1 cellular context compared by ENCODE assay signal in the genomic region with DNA sequence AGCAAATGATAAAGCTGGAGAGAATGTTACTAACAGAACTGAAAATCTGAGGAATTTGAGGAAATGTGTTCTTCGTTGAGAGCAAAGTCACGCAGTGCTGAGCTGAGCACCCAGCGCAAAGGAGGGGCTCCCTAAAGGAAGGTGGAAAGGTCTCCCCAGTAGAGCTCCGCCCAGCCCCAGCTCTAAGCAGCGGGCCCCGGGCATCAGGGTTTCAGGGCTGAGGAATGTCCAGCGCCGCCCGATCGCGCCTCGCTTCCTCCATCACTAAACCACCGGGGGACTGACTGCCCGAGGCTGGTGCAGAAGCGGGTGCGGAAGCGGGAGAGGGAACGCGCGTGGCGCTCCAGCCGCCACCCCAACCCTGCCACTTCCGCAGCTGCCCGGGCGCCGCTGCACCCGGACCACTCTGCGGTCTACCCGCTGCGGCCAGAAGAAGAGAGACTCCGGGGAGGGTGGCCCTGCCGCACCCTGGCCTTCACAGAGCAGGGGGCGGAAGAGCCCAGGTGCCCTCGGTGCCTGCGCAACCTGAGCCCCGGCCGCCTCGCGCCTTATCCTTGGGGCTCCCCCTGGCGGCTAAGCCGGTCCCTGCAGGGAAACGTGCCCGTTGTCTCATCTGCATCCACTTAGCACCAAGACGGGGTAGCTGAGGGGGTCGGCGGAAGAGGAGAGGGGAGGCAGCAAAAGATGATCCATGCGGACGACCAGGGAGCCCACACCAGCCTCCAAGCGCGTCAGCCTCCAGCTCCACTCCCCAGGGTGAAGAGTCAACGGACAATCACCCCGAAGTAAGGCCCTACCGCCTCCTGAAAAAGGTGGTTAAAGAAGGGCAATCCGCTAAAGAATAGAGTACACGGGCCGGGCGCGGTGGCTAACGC.
A peak's percentile ranks its signal among the peaks of the same experiment; 100 is the strongest.
TF ChIP-seq lines count a peak whose summit lies in the region.

No MANE protein-coding gene starts in this region.

TF ChIP-seq in A549, 52 proteins besides CTCF, POLR2A, EP300 and RAD21 (continued from another document):
- TF ChIP-seq, protein P1, sequence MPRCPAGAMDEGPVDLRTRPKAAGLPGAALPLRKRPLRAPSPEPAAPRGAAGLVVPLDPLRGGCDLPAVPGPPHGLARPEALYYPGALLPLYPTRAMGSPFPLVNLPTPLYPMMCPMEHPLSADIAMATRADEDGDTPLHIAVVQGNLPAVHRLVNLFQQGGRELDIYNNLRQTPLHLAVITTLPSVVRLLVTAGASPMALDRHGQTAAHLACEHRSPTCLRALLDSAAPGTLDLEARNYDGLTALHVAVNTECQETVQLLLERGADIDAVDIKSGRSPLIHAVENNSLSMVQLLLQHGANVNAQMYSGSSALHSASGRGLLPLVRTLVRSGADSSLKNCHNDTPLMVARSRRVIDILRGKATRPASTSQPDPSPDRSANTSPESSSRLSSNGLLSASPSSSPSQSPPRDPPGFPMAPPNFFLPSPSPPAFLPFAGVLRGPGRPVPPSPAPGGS (IDR thresholded peaks at IDR 0.05) = peak; percentile 40; the same call in 1 of the 3 replicates
- no peak for TF ChIP-seq CHD2 (IDR thresholded peaks at IDR 0.05; ENCODE audit: low read length, partially characterized antibody)
- TF ChIP-seq ZFP36 (IDR thresholded peaks at IDR 0.05; ENCODE audit: borderline replicate concordance, partially characterized antibody) = no peak
- TF ChIP-seq FOSL2 (IDR thresholded peaks at IDR 0.05) = no peak
- no peak; the same call in 1 of the 2 replicates for TF ChIP-seq FOSL2 (CRISPR knock-in tag; IDR thresholded peaks at IDR 0.05)
- peak in 1 of 2 experiments; percentile 70; a peak in 2 of 5 replicates for TF ChIP-seq JUN (IDR thresholded peaks at IDR 0.05)
- no peak for TF ChIP-seq HEYL (CRISPR knock-in tag; IDR thresholded peaks at IDR 0.05)
- TF ChIP-seq, protein P2, sequence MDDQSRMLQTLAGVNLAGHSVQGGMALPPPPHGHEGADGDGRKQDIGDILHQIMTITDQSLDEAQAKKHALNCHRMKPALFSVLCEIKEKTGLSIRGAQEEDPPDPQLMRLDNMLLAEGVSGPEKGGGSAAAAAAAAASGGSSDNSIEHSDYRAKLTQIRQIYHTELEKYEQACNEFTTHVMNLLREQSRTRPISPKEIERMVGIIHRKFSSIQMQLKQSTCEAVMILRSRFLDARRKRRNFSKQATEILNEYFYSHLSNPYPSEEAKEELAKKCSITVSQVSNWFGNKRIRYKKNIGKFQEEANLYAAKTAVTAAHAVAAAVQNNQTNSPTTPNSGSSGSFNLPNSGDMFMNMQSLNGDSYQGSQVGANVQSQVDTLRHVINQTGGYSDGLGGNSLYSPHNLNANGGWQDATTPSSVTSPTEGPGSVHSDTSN (IDR thresholded peaks at IDR 0.05) = no peak
- TF ChIP-seq ZSCAN20 (CRISPR knock-in tag; IDR thresholded peaks at IDR 0.05) = no peak
- TF ChIP-seq EHF (CRISPR knock-in tag; IDR thresholded peaks at IDR 0.05) = no peak
- TF ChIP-seq BHLHE40 (IDR thresholded peaks at IDR 0.05; ENCODE audit: low read depth, low read length) = peak; percentile 49; the same call in 1 of the 2 replicates
- TF ChIP-seq GATA3 (IDR thresholded peaks at IDR 0.05; ENCODE audit: borderline replicate concordance) = 0 out of 2 replicates have a peak, but pooled peaks have one; percentile 7
- no peak for TF ChIP-seq RCOR1 (IDR thresholded peaks at IDR 0.05; ENCODE audit: low read depth, low read length)
- TF ChIP-seq FOXS1 (CRISPR knock-in tag; IDR thresholded peaks at IDR 0.05) = no peak
- no peak for TF ChIP-seq EHMT2 (IDR thresholded peaks at IDR 0.05; ENCODE audit: low read depth)
- TF ChIP-seq RFX5 (IDR thresholded peaks at IDR 0.05) = no peak
- TF ChIP-seq, protein P3, sequence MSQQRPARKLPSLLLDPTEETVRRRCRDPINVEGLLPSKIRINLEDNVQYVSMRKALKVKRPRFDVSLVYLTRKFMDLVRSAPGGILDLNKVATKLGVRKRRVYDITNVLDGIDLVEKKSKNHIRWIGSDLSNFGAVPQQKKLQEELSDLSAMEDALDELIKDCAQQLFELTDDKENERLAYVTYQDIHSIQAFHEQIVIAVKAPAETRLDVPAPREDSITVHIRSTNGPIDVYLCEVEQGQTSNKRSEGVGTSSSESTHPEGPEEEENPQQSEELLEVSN (IDR thresholded peaks at IDR 0.05; ENCODE audit: borderline replicate concordance, low read depth) = peak; percentile 81; the same call in 1 of the 2 replicates
- TF ChIP-seq TFCP2L1 (CRISPR knock-in tag; IDR thresholded peaks at IDR 0.05) = 0 out of 2 replicates have a peak, but pooled peaks have one; percentile 19
- peak; percentile 91 for TF ChIP-seq SMC3 (IDR thresholded peaks at IDR 0.05)
- peak; percentile 67; the same call in 1 of the 2 replicates for TF ChIP-seq PHF8 (IDR thresholded peaks at IDR 0.05; ENCODE audit: borderline replicate concordance, low read depth)
- TF ChIP-seq HOXB5 (CRISPR knock-in tag; IDR thresholded peaks at IDR 0.05) = no peak
- no peak for TF ChIP-seq SREBF2 (IDR thresholded peaks at IDR 0.05)
- no peak for TF ChIP-seq MAFK (IDR thresholded peaks at IDR 0.05; ENCODE audit: partially characterized antibody)
- TF ChIP-seq NR3C1 (IDR thresholded peaks at IDR 0.05) = no peak
- TF ChIP-seq MAZ (IDR thresholded peaks at IDR 0.05; ENCODE audit: borderline replicate concordance, low read depth, low read length) = no peak
- TF ChIP-seq ZNF302 (CRISPR knock-in tag; IDR thresholded peaks at IDR 0.05) = no peak
- no peak for TF ChIP-seq KDM5A (IDR thresholded peaks at IDR 0.05)
- no peak for TF ChIP-seq CHD4 (IDR thresholded peaks at IDR 0.05; ENCODE audit: borderline replicate concordance)
- TF ChIP-seq KDM1A (IDR thresholded peaks at IDR 0.05; ENCODE audit: low read depth) = no peak
- TF ChIP-seq, protein P4, sequence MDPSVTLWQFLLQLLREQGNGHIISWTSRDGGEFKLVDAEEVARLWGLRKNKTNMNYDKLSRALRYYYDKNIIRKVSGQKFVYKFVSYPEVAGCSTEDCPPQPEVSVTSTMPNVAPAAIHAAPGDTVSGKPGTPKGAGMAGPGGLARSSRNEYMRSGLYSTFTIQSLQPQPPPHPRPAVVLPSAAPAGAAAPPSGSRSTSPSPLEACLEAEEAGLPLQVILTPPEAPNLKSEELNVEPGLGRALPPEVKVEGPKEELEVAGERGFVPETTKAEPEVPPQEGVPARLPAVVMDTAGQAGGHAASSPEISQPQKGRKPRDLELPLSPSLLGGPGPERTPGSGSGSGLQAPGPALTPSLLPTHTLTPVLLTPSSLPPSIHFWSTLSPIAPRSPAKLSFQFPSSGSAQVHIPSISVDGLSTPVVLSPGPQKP (IDR thresholded peaks at IDR 0.05; ENCODE audit: low read depth, low read length) = no peak
- TF ChIP-seq CEBPB (IDR thresholded peaks at IDR 0.05) = peak in 1 of 2 experiments; percentile 53; a peak in 1 of 4 replicates
- TF ChIP-seq NPAS2 (CRISPR knock-in tag; IDR thresholded peaks at IDR 0.05; ENCODE audit: borderline replicate concordance) = no peak
- no peak for TF ChIP-seq CBX8 (IDR thresholded peaks at IDR 0.05)
- no peak for TF ChIP-seq NFE2L2 (conservative IDR thresholded peaks at IDR 0.05; ENCODE audit: low read length)
- TF ChIP-seq, protein P5, sequence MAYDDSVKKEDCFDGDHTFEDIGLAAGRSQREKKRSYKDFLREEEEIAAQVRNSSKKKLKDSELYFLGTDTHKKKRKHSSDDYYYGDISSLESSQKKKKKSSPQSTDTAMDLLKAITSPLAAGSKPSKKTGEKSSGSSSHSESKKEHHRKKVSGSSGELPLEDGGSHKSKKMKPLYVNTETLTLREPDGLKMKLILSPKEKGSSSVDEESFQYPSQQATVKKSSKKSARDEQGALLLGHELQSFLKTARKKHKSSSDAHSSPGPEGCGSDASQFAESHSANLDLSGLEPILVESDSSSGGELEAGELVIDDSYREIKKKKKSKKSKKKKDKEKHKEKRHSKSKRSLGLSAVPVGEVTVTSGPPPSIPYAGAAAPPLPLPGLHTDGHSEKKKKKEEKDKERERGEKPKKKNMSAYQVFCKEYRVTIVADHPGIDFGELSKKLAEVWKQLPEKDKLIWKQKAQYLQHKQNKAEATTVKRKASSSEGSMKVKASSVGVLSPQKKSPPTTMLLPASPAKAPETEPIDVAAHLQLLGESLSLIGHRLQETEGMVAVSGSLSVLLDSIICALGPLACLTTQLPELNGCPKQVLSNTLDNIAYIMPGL (CRISPR knock-in tag; IDR thresholded peaks at IDR 0.05; ENCODE audit: borderline replicate concordance) = peak; percentile 62; the same call in 1 of the 2 replicates
- TF ChIP-seq, protein P6, sequence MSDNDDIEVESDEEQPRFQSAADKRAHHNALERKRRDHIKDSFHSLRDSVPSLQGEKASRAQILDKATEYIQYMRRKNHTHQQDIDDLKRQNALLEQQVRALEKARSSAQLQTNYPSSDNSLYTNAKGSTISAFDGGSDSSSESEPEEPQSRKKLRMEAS (IDR thresholded peaks at IDR 0.05) = peak; percentile 94
- no peak; the same call in 1 of the 2 replicates for TF ChIP-seq ZC3H11A (IDR thresholded peaks at IDR 0.05)
- no peak; the same call in 1 of the 2 replicates for TF ChIP-seq HOXB13 (CRISPR knock-in tag; IDR thresholded peaks at IDR 0.05; ENCODE audit: low read depth)
- no peak for TF ChIP-seq POLR2AphosphoS2 (conservative IDR thresholded peaks at IDR 0.05; ENCODE audit: low read length)
- peak; percentile 90; the same call in 1 of the 2 replicates for TF ChIP-seq RNF2 (IDR thresholded peaks at IDR 0.05; ENCODE audit: borderline replicate concordance, low read depth)
- TF ChIP-seq JUNB (IDR thresholded peaks at IDR 0.05) = no peak
- no peak for TF ChIP-seq CBX2 (IDR thresholded peaks at IDR 0.05; ENCODE audit: borderline replicate concordance, low read depth)
- TF ChIP-seq, protein P7, sequence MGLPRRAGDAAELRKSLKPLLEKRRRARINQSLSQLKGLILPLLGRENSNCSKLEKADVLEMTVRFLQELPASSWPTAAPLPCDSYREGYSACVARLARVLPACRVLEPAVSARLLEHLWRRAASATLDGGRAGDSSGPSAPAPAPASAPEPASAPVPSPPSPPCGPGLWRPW (IDR thresholded peaks at IDR 0.05) = no peak
TF ChIP-seq in A549: peak in this region for 14.
